Comparison of ENCODE assay signal across 21 cellular contexts in the genomic region with DNA sequence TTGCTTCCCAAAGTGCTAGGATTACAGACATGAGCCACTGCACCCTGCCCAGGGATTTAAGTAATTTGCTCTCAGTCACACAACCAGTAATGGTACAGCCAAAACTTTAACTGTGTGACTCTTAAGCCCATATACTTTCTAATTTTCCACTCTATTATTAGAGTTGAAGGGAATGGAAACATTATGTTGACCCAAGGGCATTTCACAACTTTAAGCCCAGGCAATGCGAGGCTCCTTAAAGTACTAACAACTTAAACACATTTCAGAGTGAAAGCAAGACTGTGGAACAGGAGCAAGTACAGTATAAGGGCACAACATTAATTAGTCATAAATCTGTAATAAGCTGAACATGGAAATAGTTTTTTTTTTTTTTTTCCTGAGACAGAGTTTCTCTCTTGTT.
"Had no signal": no experiment of that assay in that cellular context is flagged by ENCODE, and none has a peak within 500 bp of the region (broad histone marks: within the 10 kb centered on the region; RNA-seq: fewer than 3 reads in every experiment).

No MANE protein-coding gene starts in this region.

- H3K9me3 Mint-ChIP-seq: activated naive CD8-positive, alpha-beta T cell treated with anti-CD3 and anti-CD28 coated beads, Interleukin-2, amount 10 ng/mL, durations not matched to agents 7 days and 5 days; nephron; stimulated activated naive B cell treated with anti-CD40 and anti-IgM and Interleukin-4, amounts not matched to agents 10 μg/mL and 1 μg/mL and 100 μg/mL, for 72 hours; T-cell had no signal

- H3K4me1 Mint-ChIP-seq: nephron had no signal

- H3K27ac Mint-ChIP-seq: activated naive CD8-positive, alpha-beta T cell treated with anti-CD3 and anti-CD28 coated beads, Interleukin-2, amount 10 ng/mL, durations not matched to agents 7 days and 5 days; nephron; stimulated activated naive B cell treated with anti-CD40 and anti-IgM and Interleukin-4, amounts not matched to agents 10 μg/mL and 1 μg/mL and 100 μg/mL, for 72 hours had no signal

- H3K27me3 Mint-ChIP-seq: activated naive CD8-positive, alpha-beta T cell treated with anti-CD3 and anti-CD28 coated beads, Interleukin-2, amount 10 ng/mL, durations not matched to agents 7 days and 5 days; stimulated activated naive B cell treated with anti-CD40 and anti-IgM and Interleukin-4, amounts not matched to agents 10 μg/mL and 1 μg/mL and 100 μg/mL, for 72 hours; T-cell had no signal

- H3K4me3 Mint-ChIP-seq: activated naive CD8-positive, alpha-beta T cell treated with anti-CD3 and anti-CD28 coated beads, Interleukin-2, amount 10 ng/mL, durations not matched to agents 7 days and 5 days; nephron; stimulated activated naive B cell treated with anti-CD40 and anti-IgM and Interleukin-4, amounts not matched to agents 10 μg/mL and 1 μg/mL and 100 μg/mL, for 72 hours; T-cell had no signal

- DNase-seq: activated CD4-positive, alpha-beta T cell treated with anti-CD3 and anti-CD28 coated beads for 1 hour; activated CD4-positive, alpha-beta T cell treated with anti-CD3 and anti-CD28 coated beads, Interleukin-2, amount 50 U/mL, for 4 hours; activated naive CD4-positive, alpha-beta T cell; activated naive CD8-positive, alpha-beta T cell treated with anti-CD3 and anti-CD28 coated beads, Interleukin-2, amount 10 ng/mL, durations not matched to agents 7 days and 5 days; activated T-cell treated with anti-CD3 and anti-CD28 coated beads for 4 hours; aorta; cerebellar nuclear complex; effector CD8-positive, alpha-beta T cell; heart left ventricle; left colon; mammary epithelial cell; occipital lobe; stimulated activated CD4-positive, alpha-beta T cell treated with anti-CD3 and anti-CD28 coated beads, Interleukin-12 subunit alpha, Interleukin-12 subunit beta, amount 100 ng/mL, for 4 hours; stimulated activated naive B cell treated with anti-CD40 and anti-IgM and Interleukin-4, amounts not matched to agents 10 μg/mL and 1 μg/mL and 100 μg/mL, for 72 hours; substantia nigra; T-cell; T1000 had no signal

- H3K9me3 ChIP-seq: heart left ventricle, tibial nerve had no signal

- H3K4me3 ChIP-seq: heart left ventricle, tibial nerve had no signal

- ATAC-seq: heart left ventricle; left colon; sciatic nerve; stimulated activated naive B cell treated with anti-CD40 and anti-IgM and Interleukin-4, amounts not matched to agents 10 μg/mL and 1 μg/mL and 100 μg/mL, for 72 hours; T-cell had no signal

- H3K27ac ChIP-seq: tibial nerve, VCaP had no signal

- H3K36me3 ChIP-seq: tibial nerve had no signal

- H3K27me3 ChIP-seq: heart left ventricle, tibial nerve had no signal
